Comparison of ENCODE assay signal across 1 cellular context in genomic region chr14:104152686-104153398, GRCh38.
TF ChIP-seq lines count a peak whose summit lies in the region.

No MANE protein-coding gene starts in this region.

TF ChIP-seq in H1, 55 proteins besides CTCF, POLR2A, EP300 and RAD21:
- TF ChIP-seq GABPA (IDR thresholded peaks at IDR 0.05; ENCODE audit: borderline replicate concordance, insufficient read depth, low read length) = no peak
- no peak for TF ChIP-seq SP4 (IDR thresholded peaks at IDR 0.05; ENCODE audit: low read length)
- no peak for TF ChIP-seq E2F6 (IDR thresholded peaks at IDR 0.05)
- TF ChIP-seq RXRA (IDR thresholded peaks at IDR 0.05; ENCODE audit: insufficient read depth, low read depth, low read length) = no peak
- no peak for TF ChIP-seq JUN (IDR thresholded peaks at IDR 0.05; ENCODE audit: low read depth, low read length)
- TF ChIP-seq, protein P1, sequence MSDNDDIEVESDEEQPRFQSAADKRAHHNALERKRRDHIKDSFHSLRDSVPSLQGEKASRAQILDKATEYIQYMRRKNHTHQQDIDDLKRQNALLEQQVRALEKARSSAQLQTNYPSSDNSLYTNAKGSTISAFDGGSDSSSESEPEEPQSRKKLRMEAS (IDR thresholded peaks at IDR 0.05) = no peak
- no peak for TF ChIP-seq NANOG (IDR thresholded peaks at IDR 0.05; ENCODE audit: insufficient read depth, low read depth, low read length, poor library complexity, severe bottlenecking)
- no peak for TF ChIP-seq RBBP5 (IDR thresholded peaks at IDR 0.05; ENCODE audit: borderline replicate concordance, low read depth, low read length)
- TF ChIP-seq CTBP2 (IDR thresholded peaks at IDR 0.05; ENCODE audit: borderline replicate concordance, insufficient read depth, insufficient read length, low read length) = no peak
- TF ChIP-seq TBP (IDR thresholded peaks at IDR 0.05; ENCODE audit: low read depth, low read length) = no peak
- no peak for TF ChIP-seq HDAC6 (IDR thresholded peaks at IDR 0.05; ENCODE audit: low read depth, low read length)
- TF ChIP-seq SP2 (IDR thresholded peaks at IDR 0.05; ENCODE audit: low read length) = no peak
